In the genomic region with DNA sequence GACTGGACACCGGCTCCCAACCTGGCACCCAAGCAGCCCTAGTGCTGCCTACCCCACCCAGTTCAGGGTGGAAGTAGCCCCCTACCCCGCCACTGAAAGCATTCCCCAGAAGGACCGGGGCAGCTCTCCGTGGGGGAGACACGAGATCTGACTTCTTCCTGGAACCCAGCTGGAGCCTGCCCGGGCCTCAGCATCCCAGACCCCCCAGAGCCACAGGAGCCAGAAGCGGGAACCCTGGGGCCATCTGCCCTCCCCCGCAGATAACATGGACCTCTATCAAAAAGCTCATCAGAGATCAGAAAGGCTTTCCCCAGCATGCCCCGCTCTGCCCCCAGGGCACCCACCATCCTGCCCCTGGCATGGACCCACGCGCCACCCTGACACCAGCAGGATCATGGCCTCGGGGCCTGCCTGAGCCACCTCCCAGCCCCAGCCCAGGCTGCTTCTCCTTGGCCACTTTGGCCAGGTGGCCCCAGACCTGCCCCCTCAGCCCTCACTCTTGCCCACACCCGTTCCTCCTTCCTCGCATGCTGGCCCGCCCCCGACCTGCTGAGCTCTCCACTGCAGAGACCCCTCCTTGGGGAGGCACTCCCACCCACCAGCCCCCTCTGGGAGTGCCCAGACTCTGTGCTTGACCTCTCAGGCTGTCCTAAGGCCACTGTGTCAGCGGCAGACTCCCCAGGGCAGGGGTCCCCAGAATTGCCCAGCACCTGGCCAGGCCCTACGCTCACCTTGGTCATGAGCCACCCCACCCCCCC, we compare ENCODE assay signal across 25 cellular contexts. TPM values are rescaled to one million over a fixed set of nuclear protein-coding genes. Genes with fewer than 3 reads are reported as not detected.
"Had no signal": no experiment of that assay in that cellular context is flagged by ENCODE, and none has a peak within 500 bp of the region (broad histone marks: within the 10 kb centered on the region; RNA-seq: fewer than 3 reads in every experiment).

No MANE protein-coding gene starts in this region.

- ATAC-seq: heart left ventricle; left colon; left ventricle myocardium superior; mucosa of descending colon; natural killer cell; pancreas; stimulated activated memory B cell treated with anti-CD40 and anti-IgM and Interleukin-4, amounts not matched to agents 10 μg/mL and 1 μg/mL and 100 μg/mL, for 72 hours; stimulated activated naive CD8-positive, alpha-beta T cell treated with anti-CD3 and anti-CD28 coated beads, Interleukin-15, amount 100 ng/mL, for 72 hours had no signal

- H3K9me3 ChIP-seq: esophagus muscularis mucosa, heart left ventricle, mucosa of descending colon, pancreas, right lobe of liver, thoracic aorta, transverse colon had no signal

- H3K4me1 Mint-ChIP-seq: central memory CD8-positive, alpha-beta T cell; natural killer cell; neural crest cell; stimulated activated naive CD8-positive, alpha-beta T cell treated with anti-CD3 and anti-CD28 coated beads, Interleukin-15, amount 100 ng/mL, for 72 hours had no signal

- H3K27ac ChIP-seq: dorsolateral prefrontal cortex, epithelial cell of prostate, esophagus muscularis mucosa, heart left ventricle, pancreas, right lobe of liver, thoracic aorta, transverse colon had no signal

- H3K27me3 ChIP-seq: pancreas, right lobe of liver had no signal

- H3K27me3 Mint-ChIP-seq: progenitor cell of endocrine pancreas had no signal

- H3K36me3 ChIP-seq: esophagus muscularis mucosa, heart left ventricle, pancreas, right lobe of liver, thoracic aorta, transverse colon had no signal

- DNase-seq: cortex of kidney; dorsolateral prefrontal cortex; effector memory CD4-positive, alpha-beta T cell; heart left ventricle; hippocampal formation; left colon; left ventricle myocardium superior; mucosa of descending colon; natural killer cell; occipital lobe; right lobe of liver; stimulated activated CD4-positive, alpha-beta T cell treated with anti-CD3 and anti-CD28 coated beads, Interleukin-4, amount 100 ng/mL, for 1 hour; stimulated activated naive CD8-positive, alpha-beta T cell treated with anti-CD3 and anti-CD28 coated beads, Interleukin-15, amount 100 ng/mL, for 72 hours; substantia nigra; transverse colon had no signal

- H3K4me3 Mint-ChIP-seq: central memory CD8-positive, alpha-beta T cell; natural killer cell; neural crest cell; stimulated activated memory B cell treated with anti-CD40 and anti-IgM and Interleukin-4, amounts not matched to agents 10 μg/mL and 1 μg/mL and 100 μg/mL, for 72 hours; stimulated activated naive CD8-positive, alpha-beta T cell treated with anti-CD3 and anti-CD28 coated beads, Interleukin-15, amount 100 ng/mL, for 72 hours had no signal

- H3K4me3 ChIP-seq: dorsolateral prefrontal cortex, esophagus muscularis mucosa, heart left ventricle, lung, mucosa of descending colon, pancreas, right lobe of liver, thoracic aorta, transverse colon had no signal

- H3K9me3 Mint-ChIP-seq: central memory CD8-positive, alpha-beta T cell; natural killer cell; neural crest cell; stimulated activated memory B cell treated with anti-CD40 and anti-IgM and Interleukin-4, amounts not matched to agents 10 μg/mL and 1 μg/mL and 100 μg/mL, for 72 hours; stimulated activated naive CD8-positive, alpha-beta T cell treated with anti-CD3 and anti-CD28 coated beads, Interleukin-15, amount 100 ng/mL, for 72 hours had no signal

- H3K4me1 ChIP-seq: esophagus muscularis mucosa, heart left ventricle, pancreas, right lobe of liver, transverse colon had no signal

- H3K36me3 Mint-ChIP-seq: natural killer cell; stimulated activated memory B cell treated with anti-CD40 and anti-IgM and Interleukin-4, amounts not matched to agents 10 μg/mL and 1 μg/mL and 100 μg/mL, for 72 hours had no signal

- H3K27ac Mint-ChIP-seq: natural killer cell; progenitor cell of endocrine pancreas; stimulated activated memory B cell treated with anti-CD40 and anti-IgM and Interleukin-4, amounts not matched to agents 10 μg/mL and 1 μg/mL and 100 μg/mL, for 72 hours; stimulated activated naive CD8-positive, alpha-beta T cell treated with anti-CD3 and anti-CD28 coated beads, Interleukin-15, amount 100 ng/mL, for 72 hours had no signal

RNA-seq across cellular contexts. Expression of a gene that starts 17.1 kb away (rescaled TPM):
- total RNA-seq: esophagus muscularis mucosa, left colon, left ventricle myocardium superior, mesenteric fat pad, mucosa of descending colon, natural killer cell, thoracic aorta, transverse colon had no signal
- polyA plus RNA-seq: heart left ventricle had no signal
